13 cellular contexts compared by ENCODE assay signal in genomic region chr10:104387130-104387888, GRCh38.
DNase-seq lines count a peak whose midpoint lies in the region; ATAC-seq lines count a peak whose summit lies in the region.
"Had no signal": no experiment of that assay in that cellular context is flagged by ENCODE, and none has a peak within 500 bp of the region (broad histone marks: within the 10 kb centered on the region; RNA-seq: fewer than 3 reads in every experiment).

No MANE protein-coding gene starts in this region.

- ATAC-seq in GM21390 (IDR thresholded peaks at IDR 0.05; ENCODE audit: unreplicated experiment), result peak; percentile 57
- peak; percentile 79 for ATAC-seq in HG03432 (IDR thresholded peaks at IDR 0.05; ENCODE audit: unreplicated experiment)
- peak; percentile 33 for ATAC-seq in effector memory CD8-positive, alpha-beta T cell (replicated peaks)
- ATAC-seq in HG02571 (IDR thresholded peaks at IDR 0.05; ENCODE audit: unreplicated experiment), result no peak

- H3K4me3 Mint-ChIP-seq in effector memory CD8-positive, alpha-beta T cell, result peak overlapping the region; percentile 4 to 14
- H3K4me3 Mint-ChIP-seq: nephron; T-helper 1 cell treated with Interleukin-12 subunit alpha and Interleukin-12 subunit beta and Interleukin-4 antibody, amounts not matched to agents 30 μg/mL and 1 μg/mL, for 36 hours had no signal

- H3K27ac Mint-ChIP-seq in effector memory CD8-positive, alpha-beta T cell, result peak overlapping the region in 1 of 2 donors; percentile 2
- H3K27ac Mint-ChIP-seq: nephron; T-helper 1 cell treated with Interleukin-12 subunit alpha and Interleukin-12 subunit beta and Interleukin-4 antibody, amounts not matched to agents 30 μg/mL and 1 μg/mL, for 36 hours had no signal

- H3K4me1 Mint-ChIP-seq in effector memory CD8-positive, alpha-beta T cell (ENCODE audit: low read depth in 2 of 2), result peaks cover 12 to 13% of the 10 kb centered on the region in 2 donors
- H3K4me1 Mint-ChIP-seq: nephron had no signal

- DNase-seq in ELR (ENCODE audit: low read depth) (peak; percentile 4), NCI-H524 treated with DMSO at 0.1 percent for 48 hours (lab: John Stamatoyannopoulos, UW) (no peak), NCI-H2029 (lab: John Stamatoyannopoulos, UW) (no peak)
- DNase-seq in effector memory CD8-positive, alpha-beta T cell, result no peak
- no peak for DNase-seq in activated CD4-positive, alpha-beta T cell treated with anti-CD3 and anti-CD28 coated beads, Interleukin-2, amount 50 U/mL, for 4 hours
- DNase-seq: cortex of kidney, NCI-H2081 treated with DMSO at 0.1 percent for 48 hours, trophoblast cell had no signal

- peaks cover 2% of the 10 kb centered on the region for H3K36me3 Mint-ChIP-seq in effector memory CD8-positive, alpha-beta T cell (ENCODE audit: insufficient read depth)

- H3K27me3 Mint-ChIP-seq in effector memory CD8-positive, alpha-beta T cell, result peaks cover 24 to 47% of the 10 kb centered on the region in 2 donors

- H3K9me3 Mint-ChIP-seq in effector memory CD8-positive, alpha-beta T cell, result no peaks in the 10 kb centered on the region
- H3K9me3 Mint-ChIP-seq: nephron; T-helper 1 cell treated with Interleukin-12 subunit alpha and Interleukin-12 subunit beta and Interleukin-4 antibody, amounts not matched to agents 30 μg/mL and 1 μg/mL, for 36 hours had no signal
